Comparison of ENCODE assay signal across 8 cellular contexts in the genomic region with DNA sequence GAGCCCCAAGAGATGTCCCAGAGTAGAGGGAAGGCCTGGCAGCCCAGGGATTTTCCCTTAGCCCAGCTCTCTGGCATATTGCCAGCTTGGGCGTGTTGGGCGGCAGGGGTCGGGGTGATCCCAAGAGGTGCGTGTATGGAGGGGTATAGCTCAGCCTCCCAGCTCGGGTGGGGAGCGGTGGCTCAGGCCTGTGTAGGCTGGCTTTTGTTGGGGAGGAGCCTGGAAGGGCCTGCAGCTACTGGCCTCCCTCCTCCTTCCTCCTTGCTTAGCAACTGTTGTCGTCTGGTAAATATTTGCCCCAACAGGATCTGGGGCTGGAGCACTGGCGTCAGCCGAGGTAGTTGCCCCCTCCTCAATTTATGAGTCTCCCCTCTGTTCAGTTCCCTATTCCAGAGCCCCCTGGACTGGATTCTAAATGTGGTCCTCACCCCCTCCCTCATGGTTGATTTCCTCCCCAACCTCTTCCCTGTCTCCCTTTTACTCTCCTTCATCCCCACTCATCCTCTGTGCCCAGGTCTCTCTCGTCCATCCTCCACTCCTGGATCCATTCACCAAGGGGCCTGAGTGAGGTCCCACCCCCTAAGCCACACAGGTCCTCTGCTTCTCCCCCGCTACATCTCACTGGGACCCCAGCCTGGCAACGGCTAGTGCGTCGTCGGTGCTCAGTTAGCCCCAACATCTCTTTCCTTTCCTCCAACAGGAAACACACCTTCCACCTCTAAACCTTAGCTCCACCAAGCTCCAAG. TPM values are rescaled to one million over a fixed set of nuclear protein-coding genes. Genes with fewer than 3 reads are reported as not detected.
DNase-seq lines count a peak whose midpoint lies in the region; ATAC-seq and TF ChIP-seq lines count a peak whose summit lies in the region.

No MANE protein-coding gene starts in this region.

- peaks cover 74% of the 10 kb centered on the region for H3K4me1 Mint-ChIP-seq in activated CD4-positive, alpha-beta T cell treated with anti-CD3 and anti-CD28 coated beads for 36 hours
- peaks cover 73% of the 10 kb centered on the region for H3K4me1 Mint-ChIP-seq in activated naive CD8-positive, alpha-beta T cell treated with anti-CD3 and anti-CD28 coated beads for 36 hours
- H3K4me1 Mint-ChIP-seq in glutamatergic neuron (ENCODE audit: low read depth, unreplicated experiment) = peaks cover 21% of the 10 kb centered on the region

- no peaks in the 10 kb centered on the region for H3K27me3 ChIP-seq in rectal smooth muscle tissue (ENCODE audit: control insufficient read depth, insufficient read depth, low read length)

- peak overlapping the region; percentile 99 for H3K27ac ChIP-seq in rectal smooth muscle tissue (ENCODE audit: low read depth, low read length)

- peak overlapping the region; percentile 17 for H3K4me3 ChIP-seq in rectal smooth muscle tissue (ENCODE audit: low read length)

- H3K36me3 ChIP-seq in rectal smooth muscle tissue (ENCODE audit: control insufficient read depth, insufficient read depth, low read length) = no peaks in the 10 kb centered on the region

- H3K36me3 Mint-ChIP-seq in activated CD4-positive, alpha-beta T cell treated with anti-CD3 and anti-CD28 coated beads for 36 hours (ENCODE audit: low read depth) = no peaks in the 10 kb centered on the region
- no peaks in the 10 kb centered on the region for H3K36me3 Mint-ChIP-seq in activated naive CD8-positive, alpha-beta T cell treated with anti-CD3 and anti-CD28 coated beads for 36 hours
- H3K36me3 Mint-ChIP-seq in glutamatergic neuron (ENCODE audit: unreplicated experiment) = no peaks in the 10 kb centered on the region

- POLR2A ChIA-PET in activated CD4-positive, alpha-beta T cell treated with anti-CD3 and anti-CD28 coated beads for 36 hours (lab: Charles Lee) = interaction anchor here (0.6 to 3.8 kb wide), 6 partner anchors 7 to 252 kb away, joined by 3 to 67 read pairs (median 6); a partner anchor contains a TSS

- DNase-seq in activated CD4-positive, alpha-beta T cell treated with anti-CD3 and anti-CD28 coated beads for 36 hours = peak; percentile 64
- DNase-seq in activated CD4-positive, alpha-beta T cell treated with anti-CD3 and anti-CD28 coated beads for 1 hour = no peak
- DNase-seq in NCI-H2227 treated with DMSO at 0.1 percent for 48 hours (lab: John Stamatoyannopoulos, UW) = peak; percentile 53
- DNase-seq in activated naive CD8-positive, alpha-beta T cell treated with anti-CD3 and anti-CD28 coated beads for 36 hours = peak; percentile 50
- no peak for DNase-seq in glutamatergic neuron
- DNase-seq in SKM-1 treated with dmso at 0.1 percent for 144 hours (lab: John Stamatoyannopoulos, UW; ENCODE audit: unreplicated experiment) = no peak

- peaks cover 46% of the 10 kb centered on the region for H3K4me1 ChIP-seq in rectal smooth muscle tissue (ENCODE audit: control insufficient read depth, insufficient read depth, low read length)

- intact Hi-C loops in activated CD4-positive, alpha-beta T cell treated with anti-CD3 and anti-CD28 coated beads for 36 hours (cut with DNase I, micrococcal nuclease) = no loop called here

- H3K4me3 Mint-ChIP-seq in activated CD4-positive, alpha-beta T cell treated with anti-CD3 and anti-CD28 coated beads for 36 hours = no peak overlapping the region
- H3K4me3 Mint-ChIP-seq in activated naive CD8-positive, alpha-beta T cell treated with anti-CD3 and anti-CD28 coated beads for 36 hours = no peak overlapping the region
- peak overlapping the region; percentile 59 for H3K4me3 Mint-ChIP-seq in glutamatergic neuron (ENCODE audit: unreplicated experiment)

- CTCF ChIA-PET in activated CD4-positive, alpha-beta T cell treated with anti-CD3 and anti-CD28 coated beads for 36 hours (lab: Charles Lee) = interaction anchor here (0.5 to 29.4 kb wide), 5 partner anchors 8 to 110 kb away, joined by 3 to 929 read pairs (median 3); a partner anchor contains a TSS

- H3K9ac ChIP-seq in rectal smooth muscle tissue (ENCODE audit: low read length) = peak overlapping the region; percentile 29

- TF ChIP-seq CTCF in glutamatergic neuron (IDR thresholded peaks at IDR 0.05; ENCODE audit: partially characterized antibody, unreplicated experiment) = no peak

- H3K27me3 Mint-ChIP-seq in activated CD4-positive, alpha-beta T cell treated with anti-CD3 and anti-CD28 coated beads for 36 hours = peaks cover 5% of the 10 kb centered on the region
- peaks cover 21% of the 10 kb centered on the region for H3K27me3 Mint-ChIP-seq in activated naive CD8-positive, alpha-beta T cell treated with anti-CD3 and anti-CD28 coated beads for 36 hours
- H3K27me3 Mint-ChIP-seq in glutamatergic neuron (ENCODE audit: unreplicated experiment) = peaks cover 7% of the 10 kb centered on the region

- ATAC-seq in activated CD4-positive, alpha-beta T cell treated with anti-CD3 and anti-CD28 coated beads for 36 hours = peak; percentile 30
- no peak for ATAC-seq in GM21423 (IDR thresholded peaks at IDR 0.05; ENCODE audit: unreplicated experiment)

- no peaks in the 10 kb centered on the region for H3K9me3 Mint-ChIP-seq in activated CD4-positive, alpha-beta T cell treated with anti-CD3 and anti-CD28 coated beads for 36 hours (ENCODE audit: low read depth)
- H3K9me3 Mint-ChIP-seq in activated naive CD8-positive, alpha-beta T cell treated with anti-CD3 and anti-CD28 coated beads for 36 hours = no peaks in the 10 kb centered on the region
- peaks cover 6% of the 10 kb centered on the region for H3K9me3 Mint-ChIP-seq in glutamatergic neuron (ENCODE audit: unreplicated experiment)

- peak overlapping the region; percentile 58 for H3K27ac Mint-ChIP-seq in activated CD4-positive, alpha-beta T cell treated with anti-CD3 and anti-CD28 coated beads for 36 hours
- peak overlapping the region; percentile 85 for H3K27ac Mint-ChIP-seq in activated naive CD8-positive, alpha-beta T cell treated with anti-CD3 and anti-CD28 coated beads for 36 hours
- H3K27ac Mint-ChIP-seq in glutamatergic neuron (ENCODE audit: unreplicated experiment) = no peak overlapping the region

RNA-seq across cellular contexts. Expression of a gene that starts 10.3 kb away (rescaled TPM):
- 100 to 1,000 TPM; 184 to 218 TPM for total RNA-seq in activated CD4-positive, alpha-beta T cell treated with anti-CD3 and anti-CD28 coated beads for 36 hours
- total RNA-seq in activated naive CD8-positive, alpha-beta T cell treated with anti-CD3 and anti-CD28 coated beads for 36 hours = 10 to 100 TPM; 32.3 to 37.8 TPM
- 47.7 TPM for total RNA-seq in glutamatergic neuron (ENCODE audit: unreplicated experiment)

RNA-seq across cellular contexts. Expression of a gene that starts 22.0 kb away (rescaled TPM):
- under 1 TPM; 0.48 to 0.79 TPM for total RNA-seq in activated CD4-positive, alpha-beta T cell treated with anti-CD3 and anti-CD28 coated beads for 36 hours
- under 1 TPM; 0.34 to 0.35 TPM for total RNA-seq in activated naive CD8-positive, alpha-beta T cell treated with anti-CD3 and anti-CD28 coated beads for 36 hours
- 114 TPM for total RNA-seq in glutamatergic neuron (ENCODE audit: unreplicated experiment)

RNA-seq across cellular contexts. Expression of a gene that starts 43.3 kb away (rescaled TPM):
- total RNA-seq in activated CD4-positive, alpha-beta T cell treated with anti-CD3 and anti-CD28 coated beads for 36 hours = under 1 TPM; 0.46 to 0.77 TPM
- total RNA-seq in activated naive CD8-positive, alpha-beta T cell treated with anti-CD3 and anti-CD28 coated beads for 36 hours = under 1 TPM; 0.64 to 0.99 TPM
- not detected for total RNA-seq in glutamatergic neuron (ENCODE audit: unreplicated experiment)

RNA-seq across cellular contexts. Expression of a gene that starts 49.1 kb away (rescaled TPM):
- total RNA-seq in activated CD4-positive, alpha-beta T cell treated with anti-CD3 and anti-CD28 coated beads for 36 hours = 10 to 100 TPM; 53.3 to 64.5 TPM
- total RNA-seq in activated naive CD8-positive, alpha-beta T cell treated with anti-CD3 and anti-CD28 coated beads for 36 hours = 10 to 100 TPM; 13.2 to 16.1 TPM
- total RNA-seq in glutamatergic neuron (ENCODE audit: unreplicated experiment) = 4.0 TPM

RNA-seq across cellular contexts. Expression of a gene that starts 49.7 kb away (rescaled TPM):
- 10 to 100 TPM; 26.1 to 50.3 TPM for total RNA-seq in activated CD4-positive, alpha-beta T cell treated with anti-CD3 and anti-CD28 coated beads for 36 hours
- total RNA-seq in activated naive CD8-positive, alpha-beta T cell treated with anti-CD3 and anti-CD28 coated beads for 36 hours = 10 to 100 TPM; 45.9 to 49.1 TPM
- total RNA-seq in glutamatergic neuron (ENCODE audit: unreplicated experiment) = 47.0 TPM

Comparison
In these comparisons a context has a peak if more than half of its experiments do, and no peak if none do; other contexts are left out.
1. DNase-seq: peak in activated CD4-positive, alpha-beta T cell treated with anti-CD3 and anti-CD28 coated beads for 36 hours (single experiment), NCI-H2227 treated with DMSO at 0.1 percent for 48 hours (single experiment) and activated naive CD8-positive, alpha-beta T cell treated with anti-CD3 and anti-CD28 coated beads for 36 hours (single experiment); none in activated CD4-positive, alpha-beta T cell treated with anti-CD3 and anti-CD28 coated beads for 1 hour (single experiment), glutamatergic neuron (single experiment) and SKM-1 treated with dmso at 0.1 percent for 144 hours (single experiment).
2. RNA of a gene that starts 22.0 kb away (total RNA-seq): 114 TPM in glutamatergic neuron (single experiment); 0.48 to 0.79 TPM in activated CD4-positive, alpha-beta T cell treated with anti-CD3 and anti-CD28 coated beads for 36 hours and 0.34 to 0.35 TPM in activated naive CD8-positive, alpha-beta T cell treated with anti-CD3 and anti-CD28 coated beads for 36 hours; every median in the first group is over 10 times any median in the second.